25 cellular contexts compared by ENCODE assay signal in genomic region chr1:198173832-198174231, GRCh38. TPM values are rescaled to one million over a fixed set of nuclear protein-coding genes. Genes with fewer than 3 reads are reported as not detected.
DNase-seq lines count a peak whose midpoint lies in the region; ATAC-seq, FAIRE-seq and TF ChIP-seq lines count a peak whose summit lies in the region.
"Had no signal": no experiment of that assay in that cellular context is flagged by ENCODE, and none has a peak within 500 bp of the region (broad histone marks: within the 10 kb centered on the region; RNA-seq: fewer than 3 reads in every experiment).

No MANE protein-coding gene starts in this region.

- no peak for ATAC-seq in activated T-cell treated with anti-CD3 and anti-CD28 coated beads, Interleukin-2, amount 50 U/mL, for 4 hours
- ATAC-seq in GM12878, result no peak
- ATAC-seq in stimulated activated effector memory CD8-positive, alpha-beta T cell treated with anti-CD3 and anti-CD28 coated beads, Interleukin-12 subunit alpha, Interleukin-12 subunit beta, amount 100 ng/mL, for 72 hours, result no peak
- no peak for ATAC-seq in GM19023 (IDR thresholded peaks at IDR 0.05; ENCODE audit: unreplicated experiment)
- ATAC-seq in GM18505 (IDR thresholded peaks at IDR 0.05; ENCODE audit: unreplicated experiment), result no peak
- ATAC-seq: A549, foreskin keratinocyte had no signal

- peaks cover 90% of the 10 kb centered on the region for H3K4me1 Mint-ChIP-seq in activated T-cell treated with anti-CD3 and anti-CD28 coated beads, Interleukin-2, amount 50 U/mL, for 24 hours (ENCODE audit: low read depth)
- H3K4me1 Mint-ChIP-seq in activated T-cell treated with anti-CD3 and anti-CD28 coated beads, Interleukin-2, amount 50 U/mL, for 4 hours (ENCODE audit: low read depth), result peaks cover 87% of the 10 kb centered on the region
- H3K4me1 Mint-ChIP-seq in stimulated activated effector memory CD8-positive, alpha-beta T cell treated with anti-CD3 and anti-CD28 coated beads, Interleukin-12 subunit alpha, Interleukin-12 subunit beta, amount 100 ng/mL, for 72 hours, result peaks cover 74% of the 10 kb centered on the region

- no peak for TF ChIP-seq EP300 in GM12878 (IDR thresholded peaks at IDR 0.05; ENCODE audit: borderline replicate concordance in 1 of 2, control insufficient read depth in 1 of 2, low read depth in 2 of 2, low read length in 2 of 2)

- H3K4me2 ChIP-seq in OCI-LY1 (ENCODE audit: low read length) (peak overlapping the region; percentile 1; the same call in 1 of the 2 replicates), GM12878 (ENCODE audit: control insufficient read depth, insufficient read depth) (peak overlapping the region; percentile 28)
- H3K4me2 ChIP-seq: A549 had no signal

- TF ChIP-seq CTCF in OCI-LY1 (IDR thresholded peaks at IDR 0.05; ENCODE audit: low read length), result no peak
- TF ChIP-seq CTCF in GM12878 (IDR thresholded peaks at IDR 0.05 in 2 of 3, conservative IDR thresholded peaks at IDR 0.05 in 1 of 3; ENCODE audit: control insufficient read depth in 2 of 3, extremely low read depth in 1 of 3, insufficient read depth in 1 of 3, low read depth in 3 of 3, low read length in 3 of 3), result no peak

- TF ChIP-seq RAD21 in GM12878 (IDR thresholded peaks at IDR 0.05; ENCODE audit: insufficient read depth, low read depth, low read length), result no peak

- H3K9me3 ChIP-seq in OCI-LY1 (ENCODE audit: low read length) (no peaks in the 10 kb centered on the region), GM12878 (replicated peaks; ENCODE audit: control insufficient read depth, insufficient read depth, low read length) (no peaks in the 10 kb centered on the region; the same call in 2 of the 3 replicates)
- H3K9me3 ChIP-seq: A549, tibial nerve had no signal

- SMC1A ChIA-PET in GM12878 (lab: Charles Lee; ENCODE audit: uncharacterized antibody, unreplicated experiment), result interaction anchor here (0.8 to 6.3 kb wide), 10 partner anchors 6 to 146 kb away, joined by 3 to 36 read pairs (median 5); no protein-coding TSS in a partner anchor

- RAD21 ChIA-PET in GM12878 (lab: Charles Lee; ENCODE audit: unreplicated experiment), result interaction anchor here (1.0 to 3.1 kb wide), 6 partner anchors 8 to 402 kb away, joined by 3 to 13 read pairs (median 4); no protein-coding TSS in a partner anchor

- no peak for DNase-seq in activated T-cell treated with anti-CD3 and anti-CD28 coated beads, Interleukin-2, amount 50 U/mL, for 24 hours
- no peak for DNase-seq in activated T-cell treated with anti-CD3 and anti-CD28 coated beads, Interleukin-2, amount 50 U/mL, for 4 hours
- DNase-seq in GM12878 (ENCODE audit: low read depth, low spot score) (no peak), NCI-H1048 (lab: John Stamatoyannopoulos, UW) (no peak)
- no peak for DNase-seq in stimulated activated effector memory CD8-positive, alpha-beta T cell treated with anti-CD3 and anti-CD28 coated beads, Interleukin-12 subunit alpha, Interleukin-12 subunit beta, amount 100 ng/mL, for 72 hours (ENCODE audit: low spot score in 2 of 2)
- DNase-seq: activated gamma-delta T cell treated with Interleukin-2 at 50 U/mL for 16 hours; brain microvascular endothelial cell; EL; foreskin keratinocyte; H9; hypothalamus; kidney glomerular epithelial cell; NCI-H1930; NK-92 treated with Interleukin-12 subunit alpha and Interleukin-12 subunit beta, amount 100 ng/mL, for 24 hours; stimulated activated CD4-positive, alpha-beta T cell treated with anti-CD3 and anti-CD28 coated beads, Interleukin-12 subunit alpha, Interleukin-12 subunit beta, amount 100 ng/mL, for 4 hours had no signal

- in situ Hi-C loops in GM12878 (cut with MboI), result no loop called here

- peaks cover 5% of the 10 kb centered on the region for H3K36me3 Mint-ChIP-seq in activated T-cell treated with anti-CD3 and anti-CD28 coated beads, Interleukin-2, amount 50 U/mL, for 24 hours (ENCODE audit: low read depth)
- peaks cover 5% of the 10 kb centered on the region for H3K36me3 Mint-ChIP-seq in activated T-cell treated with anti-CD3 and anti-CD28 coated beads, Interleukin-2, amount 50 U/mL, for 4 hours (ENCODE audit: insufficient read depth)
- peaks cover 13% of the 10 kb centered on the region for H3K36me3 Mint-ChIP-seq in stimulated activated effector memory CD8-positive, alpha-beta T cell treated with anti-CD3 and anti-CD28 coated beads, Interleukin-12 subunit alpha, Interleukin-12 subunit beta, amount 100 ng/mL, for 72 hours
- H3K36me3 Mint-ChIP-seq: CD14-positive monocyte had no signal

- no peaks in the 10 kb centered on the region for H3K9me3 Mint-ChIP-seq in activated T-cell treated with anti-CD3 and anti-CD28 coated beads, Interleukin-2, amount 50 U/mL, for 24 hours
- no peaks in the 10 kb centered on the region for H3K9me3 Mint-ChIP-seq in activated T-cell treated with anti-CD3 and anti-CD28 coated beads, Interleukin-2, amount 50 U/mL, for 4 hours
- no peaks in the 10 kb centered on the region for H3K9me3 Mint-ChIP-seq in stimulated activated effector memory CD8-positive, alpha-beta T cell treated with anti-CD3 and anti-CD28 coated beads, Interleukin-12 subunit alpha, Interleukin-12 subunit beta, amount 100 ng/mL, for 72 hours
- H3K9me3 Mint-ChIP-seq: CD14-positive monocyte; dendritic cell treated with granulocyte-macrophage colony-stimulating factor and Interleukin-4, amounts not matched to agents 40 ng/mL and 50 ng/mL, for 4 days; H9 had no signal

- no peak for FAIRE-seq in GM12878 (lab: Jason Lieb, UNC)
- FAIRE-seq: A549 had no signal

- H3K27ac ChIP-seq in OCI-LY1 (ENCODE audit: low read depth, low read length, poor library complexity, severe bottlenecking), result no peak overlapping the region
- peak overlapping the region; percentile 45 for H3K27ac ChIP-seq in GM12878 (ENCODE audit: control insufficient read depth, insufficient read depth)
- H3K27ac ChIP-seq: A549, brain microvascular endothelial cell, epithelial cell of prostate, foreskin keratinocyte, HL-60, tibial nerve, VCaP had no signal

- CTCF ChIA-PET in GM12878 (lab: Yijun Ruan, JAX), result interaction anchor here (0.6 to 1.4 kb wide), 6 partner anchors 8 to 512 kb away, joined by 3 to 5 read pairs (median 3); no protein-coding TSS in a partner anchor

- no peak overlapping the region for H3K9ac ChIP-seq in OCI-LY1 (ENCODE audit: low read length)
- H3K9ac ChIP-seq in GM12878 (ENCODE audit: control insufficient read depth, insufficient read depth, low read length), result no peak overlapping the region

- H3K4me3 ChIP-seq in OCI-LY1 (ENCODE audit: low read depth, low read length, poor library complexity, severe bottlenecking), result no peak overlapping the region
- no peak overlapping the region; the same call in 1 of the 2 replicates for H3K4me3 ChIP-seq in GM12878
- H3K4me3 ChIP-seq: A549, tibial nerve had no signal

- intact Hi-C loops in GM12878 (cut with micrococcal nuclease; ENCODE audit: unreplicated experiment), result no loop called here

- H3K4me1 ChIP-seq in OCI-LY1 (ENCODE audit: insufficient read depth, low read length, severe bottlenecking) (peaks cover 11% of the 10 kb centered on the region), GM12878 (ENCODE audit: control insufficient read depth, insufficient read depth, low read length) (peaks cover 28% of the 10 kb centered on the region)

- H3K27ac Mint-ChIP-seq in activated T-cell treated with anti-CD3 and anti-CD28 coated beads, Interleukin-2, amount 50 U/mL, for 24 hours, result peak overlapping the region; percentile 90
- H3K27ac Mint-ChIP-seq in stimulated activated effector memory CD8-positive, alpha-beta T cell treated with anti-CD3 and anti-CD28 coated beads, Interleukin-12 subunit alpha, Interleukin-12 subunit beta, amount 100 ng/mL, for 72 hours, result peak overlapping the region; percentile 91
- H3K27ac Mint-ChIP-seq: dendritic cell treated with granulocyte-macrophage colony-stimulating factor and Interleukin-4, amounts not matched to agents 40 ng/mL and 50 ng/mL, for 4 days had no signal

- H3K4me3 Mint-ChIP-seq in activated T-cell treated with anti-CD3 and anti-CD28 coated beads, Interleukin-2, amount 50 U/mL, for 24 hours, result peak overlapping the region; percentile 57
- no peak overlapping the region for H3K4me3 Mint-ChIP-seq in activated T-cell treated with anti-CD3 and anti-CD28 coated beads, Interleukin-2, amount 50 U/mL, for 4 hours
- peak overlapping the region; percentile 61 for H3K4me3 Mint-ChIP-seq in stimulated activated effector memory CD8-positive, alpha-beta T cell treated with anti-CD3 and anti-CD28 coated beads, Interleukin-12 subunit alpha, Interleukin-12 subunit beta, amount 100 ng/mL, for 72 hours
- H3K4me3 Mint-ChIP-seq: dendritic cell treated with granulocyte-macrophage colony-stimulating factor and Interleukin-4, amounts not matched to agents 40 ng/mL and 50 ng/mL, for 4 days; H9 had no signal

- H3K27me3 ChIP-seq in OCI-LY1 (ENCODE audit: insufficient read depth, low read length) (no peaks in the 10 kb centered on the region), GM12878 (replicated peaks in 1 of 2; ENCODE audit: control insufficient read depth in 2 of 2, insufficient read depth in 2 of 2, low read length in 1 of 2) (no peaks in the 10 kb centered on the region)
- H3K27me3 ChIP-seq: brain microvascular endothelial cell, foreskin keratinocyte, tibial nerve had no signal

- POLR2A ChIA-PET in GM12878 (lab: Charles Lee), result interaction anchor here (1.4 to 2.7 kb wide), 5 partner anchors 8 to 483 kb away, joined by 4 to 11 read pairs (median 6); no protein-coding TSS in a partner anchor

- no peaks in the 10 kb centered on the region for H3K9me2 ChIP-seq in OCI-LY1 (ENCODE audit: low read depth, low read length)

- H3K79me2 ChIP-seq in OCI-LY1 (ENCODE audit: insufficient read depth, low read length) (0 out of 2 replicates have a peak, but pooled peaks cover 3% of the 10 kb centered on the region), GM12878 (ENCODE audit: control insufficient read depth, insufficient read depth, low read length) (peaks cover 76% of the 10 kb centered on the region)

- no TSS peak for BruUV-seq in GM12878 (replicated peaks; lab: Mats Ljungman, UMichigan)

- H3K36me3 ChIP-seq in OCI-LY1 (ENCODE audit: insufficient read depth, low read length) (no peaks in the 10 kb centered on the region), GM12878 (ENCODE audit: control insufficient read depth in 2 of 2, insufficient read depth in 2 of 2, low read length in 1 of 2) (no peaks in the 10 kb centered on the region)
- H3K36me3 ChIP-seq: brain microvascular endothelial cell, tibial nerve had no signal

- no peaks in the 10 kb centered on the region for H3K27me3 Mint-ChIP-seq in activated T-cell treated with anti-CD3 and anti-CD28 coated beads, Interleukin-2, amount 50 U/mL, for 24 hours
- no peaks in the 10 kb centered on the region for H3K27me3 Mint-ChIP-seq in activated T-cell treated with anti-CD3 and anti-CD28 coated beads, Interleukin-2, amount 50 U/mL, for 4 hours (ENCODE audit: low read depth)
- H3K27me3 Mint-ChIP-seq: dendritic cell treated with granulocyte-macrophage colony-stimulating factor and Interleukin-4, amounts not matched to agents 40 ng/mL and 50 ng/mL, for 4 days had no signal

- no peaks in the 10 kb centered on the region for H3F3A ChIP-seq in OCI-LY1 (ENCODE audit: insufficient read depth, low read length)

- no peak for TF ChIP-seq POLR2A in GM12878 (IDR thresholded peaks at IDR 0.05; ENCODE audit: low read depth, low read length)
- TF ChIP-seq POLR2A in GM18505 (IDR thresholded peaks at IDR 0.05; ENCODE audit: borderline replicate concordance, extremely low read depth, insufficient read depth, insufficient read length), result no peak

- no peak overlapping the region for H2AFZ ChIP-seq in OCI-LY1 (ENCODE audit: low read length)
- H2AFZ ChIP-seq in GM12878 (ENCODE audit: control insufficient read depth, low read depth, low read length), result no peak overlapping the region

- H4K20me1 ChIP-seq in OCI-LY1 (ENCODE audit: insufficient read depth, low read length) (no peaks in the 10 kb centered on the region), GM12878 (ENCODE audit: control insufficient read depth, insufficient read depth) (no peaks in the 10 kb centered on the region)

RNA-seq across cellular contexts. Expression of gene NEK7, which starts 17.0 kb away (rescaled TPM):
- 10 to 100 TPM; 62.3 to 72.1 (median 62.9) TPM for total RNA-seq in activated T-cell treated with anti-CD3 and anti-CD28 coated beads, Interleukin-2, amount 50 U/mL, for 4 hours
- total RNA-seq in GM12878 (2013; cell fraction: nucleolus; rRNA removed), result 33.9 and 40.9 TPM in 2 replicates
- total RNA-seq in GM12878 (2014; rRNA removed) (23.5 and 25.0 TPM in 2 replicates), GM12878 (2014; rRNA removed; fragmentation: Illumina TruSeq; extraction: Trizol) (24.6 and 26.4 TPM in 2 replicates), GM12878 (2021) (28.4 and 31.5 TPM in 2 replicates)
- polyA plus RNA-seq in GM12878 (2011; ENCODE audit: low read depth), result 5.9 TPM
- polyA plus RNA-seq in GM12878 (2011; rRNA removed) (77.7 and 106 TPM in 2 replicates), GM12878 (2014; fragmentation: Illumina TruSeq; extraction: Trizol) (23.4 and 24.9 TPM in 2 replicates), GM12878 (2014; fragmentation: Nextera tagmentation; extraction: Ambion mirVana) (1 to 10 TPM; 9.4 to 9.9 TPM), GM12878 (2014; rRNA removed) (14.5 and 17.4 TPM in 2 replicates), GM12878 (2016; fragmentation: Nextera tagmentation; extraction: Ambion mirVana) (10 to 100 TPM; 17.0 to 34.8 TPM)
- polyA plus RNA-seq in GM12878 (2011; cell fraction: cytosol; rRNA removed), result 38.8 and 41.7 TPM in 2 replicates
- polyA plus RNA-seq in GM12878 (2011; cell fraction: nucleus; rRNA removed), result 31.0 and 37.9 TPM in 2 replicates
- polyA plus RNA-seq in GM12878 (2012), result 13.1 and 16.3 TPM in 2 replicates
- 71.1 and 138 TPM in 2 replicates for polyA minus RNA-seq in GM12878 (2011; rRNA and poly(A)+ RNA removed)
- polyA minus RNA-seq in GM12878 (2011; cell fraction: cytosol; rRNA and poly(A)+ RNA removed), result 30.9 and 41.6 TPM in 2 replicates
- 20.1 and 37.7 TPM in 2 replicates for polyA minus RNA-seq in GM12878 (2011; cell fraction: nucleus; rRNA and poly(A)+ RNA removed)
